ENCODE assay signal across 20 cellular contexts in genomic region chr3:169710619-169711018, GRCh38. TPM values are rescaled to one million over a fixed set of nuclear protein-coding genes. Genes with fewer than 3 reads are reported as not detected.
"Had no signal": no experiment of that assay in that cellular context is flagged by ENCODE, and none has a peak within 500 bp of the region (broad histone marks: within the 10 kb centered on the region; RNA-seq: fewer than 3 reads in every experiment).

No MANE protein-coding gene starts in this region.

- ATAC-seq: activated CD8-positive, alpha-beta T cell treated with anti-CD3 and anti-CD28 coated beads, Interleukin-2, amount 10 ng/mL, durations not matched to agents 7 days and 5 days; WTC11 had no signal

- H3K27ac ChIP-seq: PC-9 had no signal

- H3K4me3 ChIP-seq: PC-9 had no signal

- DNase-seq: activated CD4-positive, alpha-beta T cell treated with anti-CD3 and anti-CD28 coated beads for 48 hours; activated CD4-positive, alpha-beta T cell treated with anti-CD3 and anti-CD28 coated beads, Interleukin-2, amount 50 U/mL, for 4 hours; activated CD4-positive, CD25-positive, alpha-beta regulatory T cell treated with anti-CD3 and anti-CD28 coated beads, Interleukin-2, amount 50 U/mL, for 72 hours; activated CD8-positive, alpha-beta memory T cell treated with anti-CD3 and anti-CD28 coated beads, Interleukin-2, amount 50 U/mL, for 48 hours; activated CD8-positive, alpha-beta T cell treated with anti-CD3 and anti-CD28 coated beads, Interleukin-2, amount 10 ng/mL, durations not matched to agents 7 days and 5 days; activated naive CD4-positive, alpha-beta T cell; activated T-cell treated with anti-CD3 and anti-CD28 coated beads, Interleukin-2, amount 50 U/mL, for 1 hour; aorta; MM.1S; NCI-H1105; NCI-H1436; NCI-H1694 treated with DMSO at 0.1 percent for 48 hours; NCI-H2029 treated with DMSO at 0.1 percent for 48 hours; NCI-H345; NCI-H510A; NCI-H69; NK-92 treated with Interleukin-12 subunit alpha and Interleukin-12 subunit beta, amount 100 ng/mL, for 24 hours; SHP77 treated with DMSO at 0.1 percent for 48 hours had no signal

RNA-seq across cellular contexts. Expression of gene MECOM, which starts 47.1 kb away (rescaled TPM):
- total RNA-seq: activated CD8-positive, alpha-beta T cell treated with anti-CD3 and anti-CD28 coated beads, Interleukin-2, amount 10 ng/mL, durations not matched to agents 7 days and 5 days had no signal

RNA-seq across cellular contexts. Expression of gene TERC, which starts 54.2 kb away (rescaled TPM):
- polyA plus RNA-seq: aorta had no signal
